19 cellular contexts compared by ENCODE assay signal in genomic region chr10:119125942-119126341, GRCh38. TPM values are rescaled to one million over a fixed set of nuclear protein-coding genes. Genes with fewer than 3 reads are reported as not detected.
A peak's percentile ranks its signal among the peaks of the same experiment; 100 is the strongest.
DNase-seq lines count a peak whose midpoint lies in the region; ATAC-seq, FAIRE-seq and TF ChIP-seq lines count a peak whose summit lies in the region.
"Had no signal": no experiment of that assay in that cellular context is flagged by ENCODE, and none has a peak within 500 bp of the region (broad histone marks: within the 10 kb centered on the region; RNA-seq: fewer than 3 reads in every experiment).

No MANE protein-coding gene starts in this region.

- H3K9me3 ChIP-seq in KOPT-K1 (ENCODE audit: insufficient read depth, low read length, poor library complexity, severe bottlenecking) (no peaks in the 10 kb centered on the region), BE2C (no peaks in the 10 kb centered on the region)
- H3K9me3 ChIP-seq: BLaER1, Caco-2, HAP-1 had no signal

- DNase-seq in activated T-cell treated with anti-CD3 and anti-CD28 coated beads, Interleukin-2, amount 50 U/mL, for 72 hours, result no peak
- no peak for DNase-seq in activated T-cell treated with anti-CD3 and anti-CD28 coated beads, Interleukin-2, amount 50 U/mL, for 24 hours
- no peak for DNase-seq in stimulated activated effector memory CD8-positive, alpha-beta T cell treated with anti-CD3 and anti-CD28 coated beads, Interleukin-12 subunit alpha, Interleukin-12 subunit beta, amount 100 ng/mL, for 72 hours (ENCODE audit: low spot score in 2 of 2)
- DNase-seq in BE2C, result no peak
- no peak for DNase-seq in GM12892 (ENCODE audit: insufficient read length)
- DNase-seq: Caco-2; CD4-positive, CD25-positive, alpha-beta regulatory T cell; CD8-positive, alpha-beta T cell; DMS 273 treated with DMSO at 0.1 percent for 48 hours; DMS79; GF-D8; GOT3 had no signal

- no peak for TF ChIP-seq CTCF in BE2C (IDR thresholded peaks at IDR 0.05; ENCODE audit: low read depth, low read length)

- H3K27ac Mint-ChIP-seq in activated T-cell treated with anti-CD3 and anti-CD28 coated beads, Interleukin-2, amount 50 U/mL, for 72 hours, result peak overlapping the region; percentile 27
- no peak overlapping the region for H3K27ac Mint-ChIP-seq in activated T-cell treated with anti-CD3 and anti-CD28 coated beads, Interleukin-2, amount 50 U/mL, for 24 hours
- H3K27ac Mint-ChIP-seq in stimulated activated effector memory CD8-positive, alpha-beta T cell treated with anti-CD3 and anti-CD28 coated beads, Interleukin-12 subunit alpha, Interleukin-12 subunit beta, amount 100 ng/mL, for 72 hours, result peak overlapping the region; percentile 6
- H3K27ac Mint-ChIP-seq: CD8-positive, alpha-beta T cell had no signal

- FAIRE-seq in GM12892 (lab: Jason Lieb, UNC), result no peak
- FAIRE-seq: D721Med, GM12891, H54 had no signal

- H3K27me3 Mint-ChIP-seq in activated T-cell treated with anti-CD3 and anti-CD28 coated beads, Interleukin-2, amount 50 U/mL, for 72 hours (ENCODE audit: low read depth), result no peaks in the 10 kb centered on the region
- H3K27me3 Mint-ChIP-seq in activated T-cell treated with anti-CD3 and anti-CD28 coated beads, Interleukin-2, amount 50 U/mL, for 24 hours, result no peaks in the 10 kb centered on the region
- H3K27me3 Mint-ChIP-seq: CD4-positive, CD25-positive, alpha-beta regulatory T cell had no signal

- H3K4me3 Mint-ChIP-seq in activated T-cell treated with anti-CD3 and anti-CD28 coated beads, Interleukin-2, amount 50 U/mL, for 72 hours, result no peak overlapping the region
- no peak overlapping the region for H3K4me3 Mint-ChIP-seq in activated T-cell treated with anti-CD3 and anti-CD28 coated beads, Interleukin-2, amount 50 U/mL, for 24 hours
- no peak overlapping the region for H3K4me3 Mint-ChIP-seq in stimulated activated effector memory CD8-positive, alpha-beta T cell treated with anti-CD3 and anti-CD28 coated beads, Interleukin-12 subunit alpha, Interleukin-12 subunit beta, amount 100 ng/mL, for 72 hours
- H3K4me3 Mint-ChIP-seq: CD4-positive, CD25-positive, alpha-beta regulatory T cell; CD8-positive, alpha-beta T cell had no signal

- peaks cover 19 to 44% of the 10 kb centered on the region in 2 donors for H3K36me3 Mint-ChIP-seq in activated T-cell treated with anti-CD3 and anti-CD28 coated beads, Interleukin-2, amount 50 U/mL, for 72 hours (ENCODE audit: insufficient read depth in 2 of 2)
- H3K36me3 Mint-ChIP-seq in activated T-cell treated with anti-CD3 and anti-CD28 coated beads, Interleukin-2, amount 50 U/mL, for 24 hours (ENCODE audit: low read depth), result peaks cover 73% of the 10 kb centered on the region
- H3K36me3 Mint-ChIP-seq in stimulated activated effector memory CD8-positive, alpha-beta T cell treated with anti-CD3 and anti-CD28 coated beads, Interleukin-12 subunit alpha, Interleukin-12 subunit beta, amount 100 ng/mL, for 72 hours, result peaks cover 95% of the 10 kb centered on the region

- H3K4me1 Mint-ChIP-seq in activated T-cell treated with anti-CD3 and anti-CD28 coated beads, Interleukin-2, amount 50 U/mL, for 72 hours (ENCODE audit: low read depth), result peaks cover 28% of the 10 kb centered on the region
- H3K4me1 Mint-ChIP-seq in activated T-cell treated with anti-CD3 and anti-CD28 coated beads, Interleukin-2, amount 50 U/mL, for 24 hours (ENCODE audit: low read depth), result peaks cover 17% of the 10 kb centered on the region
- peaks cover 19% of the 10 kb centered on the region for H3K4me1 Mint-ChIP-seq in stimulated activated effector memory CD8-positive, alpha-beta T cell treated with anti-CD3 and anti-CD28 coated beads, Interleukin-12 subunit alpha, Interleukin-12 subunit beta, amount 100 ng/mL, for 72 hours

- no peak overlapping the region for H3K4me3 ChIP-seq in BE2C (ENCODE audit: low read depth, low read length)
- H3K4me3 ChIP-seq: BLaER1, HAP-1 had no signal

- ATAC-seq in activated T-cell treated with anti-CD3 and anti-CD28 coated beads, Interleukin-2, amount 50 U/mL, for 72 hours (replicated peaks in 1 of 2), result no peak
- ATAC-seq in stimulated activated effector memory CD8-positive, alpha-beta T cell treated with anti-CD3 and anti-CD28 coated beads, Interleukin-12 subunit alpha, Interleukin-12 subunit beta, amount 100 ng/mL, for 72 hours, result no peak
- ATAC-seq: CD8-positive, alpha-beta T cell had no signal

- no peaks in the 10 kb centered on the region for H3K4me1 ChIP-seq in BE2C
- H3K4me1 ChIP-seq: Caco-2, HAP-1 had no signal

- peak overlapping the region; percentile 29 for H3K27ac ChIP-seq in KOPT-K1 (ENCODE audit: low read depth, low read length, poor library complexity, severe bottlenecking)
- H3K27ac ChIP-seq: BLaER1, C4-2B had no signal

- H3K9me3 Mint-ChIP-seq in activated T-cell treated with anti-CD3 and anti-CD28 coated beads, Interleukin-2, amount 50 U/mL, for 72 hours, result peaks cover 0 to 2% of the 10 kb centered on the region in 2 donors
- H3K9me3 Mint-ChIP-seq in activated T-cell treated with anti-CD3 and anti-CD28 coated beads, Interleukin-2, amount 50 U/mL, for 24 hours, result no peaks in the 10 kb centered on the region
- H3K9me3 Mint-ChIP-seq in stimulated activated effector memory CD8-positive, alpha-beta T cell treated with anti-CD3 and anti-CD28 coated beads, Interleukin-12 subunit alpha, Interleukin-12 subunit beta, amount 100 ng/mL, for 72 hours, result no peaks in the 10 kb centered on the region
- H3K9me3 Mint-ChIP-seq: CD8-positive, alpha-beta T cell had no signal

- H3K36me3 ChIP-seq in KOPT-K1 (ENCODE audit: insufficient read depth, low read length) (peaks cover 100% of the 10 kb centered on the region), BE2C (peaks cover 4% of the 10 kb centered on the region)

- no peaks in the 10 kb centered on the region for H3K27me3 ChIP-seq in BE2C
- H3K27me3 ChIP-seq: BLaER1 had no signal

- TF ChIP-seq POLR2A in GM12892 (IDR thresholded peaks at IDR 0.05; ENCODE audit: low read depth, low read length), result no peak

RNA-seq across cellular contexts. Expression of gene DENND10, which starts 22.0 kb away (rescaled TPM):
- 10 to 100 TPM; 39.4 to 41.3 TPM for total RNA-seq in activated T-cell treated with anti-CD3 and anti-CD28 coated beads, Interleukin-2, amount 50 U/mL, for 72 hours
- polyA plus RNA-seq in BE2C (2012; ENCODE audit: insufficient read depth, insufficient read length, low read depth), result 19.9 TPM
- polyA plus RNA-seq in GM12892 (2012; ENCODE audit: missing spikeins), result 21.8 TPM

RNA-seq across cellular contexts. Expression of gene SFXN4, which starts 39.6 kb away (rescaled TPM):
- 10 to 100 TPM; 31.0 to 35.1 TPM for total RNA-seq in activated T-cell treated with anti-CD3 and anti-CD28 coated beads, Interleukin-2, amount 50 U/mL, for 72 hours
- polyA plus RNA-seq in BE2C (2012; ENCODE audit: insufficient read depth, insufficient read length, low read depth), result 43.2 TPM
- 40.4 TPM for polyA plus RNA-seq in GM12892 (2012; ENCODE audit: missing spikeins)

RNA-seq across cellular contexts. Expression of gene EIF3A, which starts 45.3 kb away (rescaled TPM):
- 100 to 1,000 TPM; 160 to 164 TPM for total RNA-seq in activated T-cell treated with anti-CD3 and anti-CD28 coated beads, Interleukin-2, amount 50 U/mL, for 72 hours
- polyA plus RNA-seq in BE2C (2012; ENCODE audit: insufficient read depth, insufficient read length, low read depth), result 84.7 TPM
- polyA plus RNA-seq in GM12892 (2012; ENCODE audit: missing spikeins), result 95.0 TPM

RNA-seq across cellular contexts. Expression of gene PRDX3, which starts 52.7 kb away (rescaled TPM):
- total RNA-seq in activated T-cell treated with anti-CD3 and anti-CD28 coated beads, Interleukin-2, amount 50 U/mL, for 72 hours, result 100 to 1,000 TPM; 125 to 134 TPM
- polyA plus RNA-seq in BE2C (2012; ENCODE audit: insufficient read depth, insufficient read length, low read depth), result 99.1 TPM
- 290 TPM for polyA plus RNA-seq in GM12892 (2012; ENCODE audit: missing spikeins)
